In genomic region chr9:89122944-89123343, GRCh38 we compare ENCODE assay signal across 32 cellular contexts. TPM values are rescaled to one million over a fixed set of nuclear protein-coding genes. Genes with fewer than 3 reads are reported as not detected.
DNase-seq lines count a peak whose midpoint lies in the region; ATAC-seq, FAIRE-seq and TF ChIP-seq lines count a peak whose summit lies in the region.
"Had no signal": no experiment of that assay in that cellular context is flagged by ENCODE, and none has a peak within 500 bp of the region (broad histone marks: within the 10 kb centered on the region; RNA-seq: fewer than 3 reads in every experiment).

No MANE protein-coding gene starts in this region.

- H3K79me2 ChIP-seq in GM23248 (ENCODE audit: insufficient read depth) (no peaks in the 10 kb centered on the region), mammary epithelial cell (ENCODE audit: insufficient read depth, low read length) (no peaks in the 10 kb centered on the region)

- in situ Hi-C loops in GM23248 (cut with MboI) (no loop called here), mammary epithelial cell (cut with MboI; ENCODE audit: low sequenced_read_pairs in 2 of 2) (no loop called here)

- TF ChIP-seq CTCF in AG04450 (IDR thresholded peaks at IDR 0.05; ENCODE audit: low read depth, low read length), result no peak
- no peak for TF ChIP-seq CTCF in mammary epithelial cell (conservative IDR thresholded peaks at IDR 0.05 in 1 of 2, IDR thresholded peaks at IDR 0.05 in 1 of 2; ENCODE audit: extremely low read depth in 1 of 2, insufficient read depth in 1 of 2, low read depth in 1 of 2, low read length in 2 of 2)
- no peak for TF ChIP-seq CTCF in fibroblast of the aortic adventitia (IDR thresholded peaks at IDR 0.05; ENCODE audit: insufficient read depth, low read length)
- TF ChIP-seq CTCF in activated CD8-positive, alpha-beta T cell treated with anti-CD3 and anti-CD28 coated beads for 36 hours (IDR thresholded peaks at IDR 0.05), result no peak
- no peak for TF ChIP-seq CTCF in kidney (IDR thresholded peaks at IDR 0.05; ENCODE audit: borderline replicate concordance, extremely low read depth, insufficient read depth)

- H3K9me2 ChIP-seq in GM23248 (ENCODE audit: insufficient read depth), result no peaks in the 10 kb centered on the region

- POLR2A ChIA-PET in AG04450 (lab: Yijun Ruan, JAX), result interaction anchor here (0.7 to 1.2 kb wide), 3 partner anchors 44 to 305 kb away, joined by 3 read pairs; no protein-coding TSS in a partner anchor
- POLR2A ChIA-PET in activated CD8-positive, alpha-beta T cell treated with anti-CD3 and anti-CD28 coated beads for 36 hours (lab: Charles Lee), result no interaction called here

- H3K27me3 ChIP-seq in AG04450 (ENCODE audit: control insufficient read depth, insufficient read depth, low read length), result no peaks in the 10 kb centered on the region
- no peaks in the 10 kb centered on the region for H3K27me3 ChIP-seq in GM23248 (replicated peaks; ENCODE audit: insufficient read depth)
- no peaks in the 10 kb centered on the region for H3K27me3 ChIP-seq in mammary epithelial cell (ENCODE audit: insufficient read depth, low read length)
- H3K27me3 ChIP-seq: adrenal gland, Peyer's patch, uterus had no signal

- H3K4me3 ChIP-seq in AG04450 (ENCODE audit: low read depth, low read length) (no peak overlapping the region), GM23248 (no peak overlapping the region), mammary epithelial cell (replicated peaks in 1 of 3; ENCODE audit: insufficient read depth in 1 of 3, low read depth in 2 of 3, low read length in 3 of 3) (no peak overlapping the region), fibroblast of the aortic adventitia (ENCODE audit: low read depth, low read length) (no peak overlapping the region), kidney (ENCODE audit: low read length in 2 of 2) (no peak overlapping the region)
- H3K4me3 ChIP-seq: adrenal gland, Peyer's patch, skin epidermis, uterus had no signal

- H3K27ac ChIP-seq in AG04450 (ENCODE audit: low read depth, low read length), result no peak overlapping the region
- no peak overlapping the region for H3K27ac ChIP-seq in GM23248
- no peak overlapping the region for H3K27ac ChIP-seq in mammary epithelial cell (ENCODE audit: insufficient read depth, low read depth, low read length)
- H3K27ac ChIP-seq in kidney (ENCODE audit: low read depth in 2 of 2, low read length in 2 of 2), result no peak overlapping the region
- H3K27ac ChIP-seq: adrenal gland, Peyer's patch, uterus had no signal

- H3K9ac ChIP-seq in GM23248 (no peak overlapping the region), mammary epithelial cell (ENCODE audit: insufficient read depth, low read length) (no peak overlapping the region), kidney (ENCODE audit: low read length in 2 of 2) (no peak overlapping the region)

- H3K4me1 Mint-ChIP-seq in activated CD8-positive, alpha-beta T cell treated with anti-CD3 and anti-CD28 coated beads for 36 hours (ENCODE audit: low read depth), result no peaks in the 10 kb centered on the region
- H3K4me1 Mint-ChIP-seq: H9 had no signal

- FAIRE-seq in kidney (lab: Jason Lieb, UNC), result no peak
- FAIRE-seq: A204.1, islet of Langerhans had no signal

- H3K4me3 Mint-ChIP-seq in activated CD8-positive, alpha-beta T cell treated with anti-CD3 and anti-CD28 coated beads for 36 hours, result no peak overlapping the region
- H3K4me3 Mint-ChIP-seq: brain; H9; natural killer cell treated with Interleukin-12 subunit alpha and Interleukin-12 subunit beta and Interleukin-15 and Interleukin-18, amount 100 ng/mL, for 72 hours; stimulated activated naive CD8-positive, alpha-beta T cell treated with anti-CD3 and anti-CD28 coated beads, Interleukin-15, Interleukin-2, amounts not matched to agents 100 ng/mL and 50 ng/mL, for 24 hours had no signal

- H4K20me1 ChIP-seq in GM23248 (ENCODE audit: insufficient read depth) (no peaks in the 10 kb centered on the region), mammary epithelial cell (ENCODE audit: insufficient read depth, low read length) (no peaks in the 10 kb centered on the region)

- WGBS in GM23248 (ENCODE audit: low coverage in 1 of 2, low lambda C conversion rate in 2 of 2, missing lambda C conversion rate in 2 of 2), 2 experiments, result 50 to 53% methylated on average over 2 of the region's 2 CpGs
- WGBS in mammary epithelial cell (ENCODE audit: low coverage, missing lambda C conversion rate), result 95% methylated on average over 2 of the region's 2 CpGs

- dilution Hi-C loops in mammary epithelial cell (cut with HindIII; ENCODE audit: low sequenced_read_pairs), result loop anchor here (5.0 kb wide), 1 partner anchor 99 kb away; no protein-coding TSS in a partner anchor

- CTCF ChIA-PET in AG04450 (lab: Charles Lee) (no interaction called here), mammary epithelial cell (lab: Charles Lee; ENCODE audit: low non-redundant PET) (no interaction called here)
- CTCF ChIA-PET in activated CD8-positive, alpha-beta T cell treated with anti-CD3 and anti-CD28 coated beads for 36 hours (lab: Charles Lee), result no interaction called here

- H3K4me1 ChIP-seq in GM23248 (ENCODE audit: insufficient read depth) (no peaks in the 10 kb centered on the region), mammary epithelial cell (ENCODE audit: insufficient read depth, low read length) (no peaks in the 10 kb centered on the region), kidney (ENCODE audit: control insufficient read depth in 1 of 2, insufficient read depth in 1 of 2, low read depth in 1 of 2, low read length in 2 of 2) (no peaks in the 10 kb centered on the region)
- H3K4me1 ChIP-seq: adrenal gland, Peyer's patch, uterus had no signal

- H3K4me2 ChIP-seq in GM23248 (ENCODE audit: unreplicated experiment) (no peak overlapping the region), mammary epithelial cell (ENCODE audit: insufficient read depth, low read depth, low read length) (no peak overlapping the region)

- DNase-seq in AG04450 (ENCODE audit: low read depth, low spot score) (peak; percentile 47), GM23248 (peak; percentile 54), mammary epithelial cell (peak; percentile 9), fibroblast of the aortic adventitia (ENCODE audit: low read depth) (peak; percentile 73), NCI-H82 (lab: John Stamatoyannopoulos, UW) (no peak), NAMALWA (ENCODE audit: low spot score) (no peak), kidney (no peak)
- DNase-seq in activated CD8-positive, alpha-beta T cell treated with anti-CD3 and anti-CD28 coated beads for 36 hours, result no peak
- DNase-seq: activated CD4-positive, CD25-positive, alpha-beta regulatory T cell; activated naive CD4-positive, alpha-beta T cell treated with Interleukin-2 at 50 U/mL for 16 hours; adrenal gland; C1 segment of cervical spinal cord; COR-L47; effector CD4-positive, alpha-beta T cell; erythroblast; GDM1; H9; KG1; NCI-H1048; NCI-H187 treated with DMSO at 0.1 percent for 48 hours; NCI-H2171 treated with DMSO at 0.1 percent for 48 hours; NCI-H524 treated with DMSO at 0.1 percent for 48 hours; Peyer's patch; SHP77 treated with DMSO at 0.1 percent for 48 hours; T1000; uterus had no signal

- no peak for ATAC-seq in activated CD8-positive, alpha-beta T cell treated with anti-CD3 and anti-CD28 coated beads for 36 hours
- ATAC-seq: natural killer cell treated with Interleukin-12 subunit alpha and Interleukin-12 subunit beta and Interleukin-15 and Interleukin-18, amount 100 ng/mL, for 72 hours had no signal

- H3K9me3 ChIP-seq in AG04450 (ENCODE audit: control insufficient read depth, insufficient read depth, low read length) (peaks cover 3% of the 10 kb centered on the region; the same call in 1 of the 2 replicates), GM23248 (ENCODE audit: low read depth) (no peaks in the 10 kb centered on the region), mammary epithelial cell (replicated peaks; ENCODE audit: insufficient read depth, low read length) (no peaks in the 10 kb centered on the region), kidney (ENCODE audit: control insufficient read depth in 1 of 2, low read length in 2 of 2) (no peaks in the 10 kb centered on the region)
- H3K9me3 ChIP-seq: adrenal gland, Peyer's patch, uterus had no signal

- no peak overlapping the region for H3K27ac Mint-ChIP-seq in activated CD8-positive, alpha-beta T cell treated with anti-CD3 and anti-CD28 coated beads for 36 hours
- H3K27ac Mint-ChIP-seq: brain; H9; natural killer cell treated with Interleukin-12 subunit alpha and Interleukin-12 subunit beta and Interleukin-15 and Interleukin-18, amount 100 ng/mL, for 72 hours; stimulated activated naive CD8-positive, alpha-beta T cell treated with anti-CD3 and anti-CD28 coated beads, Interleukin-15, Interleukin-2, amounts not matched to agents 100 ng/mL and 50 ng/mL, for 24 hours had no signal

- peaks cover 2% of the 10 kb centered on the region for H3K36me3 Mint-ChIP-seq in activated CD8-positive, alpha-beta T cell treated with anti-CD3 and anti-CD28 coated beads for 36 hours (ENCODE audit: low read depth)

- H3F3A ChIP-seq in GM23248 (ENCODE audit: insufficient read depth), result no peaks in the 10 kb centered on the region

- peaks cover 8% of the 10 kb centered on the region for H3K9me3 Mint-ChIP-seq in activated CD8-positive, alpha-beta T cell treated with anti-CD3 and anti-CD28 coated beads for 36 hours

- no TSS peak for BruUV-seq in mammary epithelial cell (replicated peaks; lab: Mats Ljungman, UMichigan)

- peaks cover 23% of the 10 kb centered on the region for H3K27me3 Mint-ChIP-seq in activated CD8-positive, alpha-beta T cell treated with anti-CD3 and anti-CD28 coated beads for 36 hours
- H3K27me3 Mint-ChIP-seq: brain had no signal

- no peaks in the 10 kb centered on the region for H3K36me3 ChIP-seq in GM23248 (ENCODE audit: low read depth)
- no peaks in the 10 kb centered on the region for H3K36me3 ChIP-seq in mammary epithelial cell (ENCODE audit: insufficient read depth, low read length)
- no peaks in the 10 kb centered on the region for H3K36me3 ChIP-seq in kidney (ENCODE audit: control insufficient read depth in 1 of 2, insufficient read depth in 2 of 2, low read length in 2 of 2)
- H3K36me3 ChIP-seq: adrenal gland, Peyer's patch, uterus had no signal

- intact Hi-C loops in mammary epithelial cell (cut with micrococcal nuclease) (no loop called here), kidney (cut with DNase I) (no loop called here)
- intact Hi-C loops in activated CD8-positive, alpha-beta T cell treated with anti-CD3 and anti-CD28 coated beads for 36 hours (cut with micrococcal nuclease), result no loop called here

- no peak overlapping the region for H2AFZ ChIP-seq in GM23248
- H2AFZ ChIP-seq in mammary epithelial cell (ENCODE audit: low read depth, low read length), result no peak overlapping the region

RNA-seq across cellular contexts. Expression of gene SHC3, which starts 55.7 kb away (rescaled TPM):
- polyA plus RNA-seq in AG04450 (2011; rRNA removed) (4.3 and 4.7 TPM in 2 replicates), GM23248 (2016; fragmentation: Nextera tagmentation; extraction: Ambion mirVana) (0.20 and 0.30 TPM in 2 replicates), mammary epithelial cell (not detected), kidney (ENCODE audit: insufficient read depth, low read depth, low replicate concordance) (0.95 TPM)
- polyA minus RNA-seq in AG04450 (2011; rRNA and poly(A)+ RNA removed), result 11.4 and 16.2 TPM in 2 replicates
- total RNA-seq in GM23248 (2014; rRNA removed; shearing (Covaris generic)), result 0.54 and 0.63 TPM in 2 replicates
- total RNA-seq in mammary epithelial cell (under 1 TPM; under 0.01 to 0.09 TPM), fibroblast of the aortic adventitia (ENCODE audit: low replicate concordance) (26.5 and 28.0 TPM in 2 replicates), kidney (1.5 TPM)
- not detected for polyA minus RNA-seq in mammary epithelial cell
- total RNA-seq in activated CD8-positive, alpha-beta T cell treated with anti-CD3 and anti-CD28 coated beads for 36 hours, result not detected
- total RNA-seq: natural killer cell treated with Interleukin-12 subunit alpha and Interleukin-12 subunit beta and Interleukin-15 and Interleukin-18, amount 100 ng/mL, for 72 hours had no signal

Comparison
In these comparisons a context has a peak if more than half of its experiments do, and no peak if none do; other contexts are left out.
1. DNase-seq: peak in AG04450 (single experiment), GM23248 (single experiment), mammary epithelial cell (single experiment) and fibroblast of the aortic adventitia (single experiment); none in NCI-H82 (single experiment), NAMALWA (single experiment), activated CD8-positive, alpha-beta T cell treated with anti-CD3 and anti-CD28 coated beads for 36 hours (single experiment) and kidney (single experiment).
2. RNA of gene SHC3, which starts 55.7 kb away (total RNA-seq): 26.5 to 28.0 TPM in fibroblast of the aortic adventitia; 1.5 TPM in kidney (single experiment), 0.54 to 0.63 TPM in GM23248, under 0.01 to 0.09 TPM in mammary epithelial cell and not detected in activated CD8-positive, alpha-beta T cell treated with anti-CD3 and anti-CD28 coated beads for 36 hours; every median in the first group is over 10 times any median in the second.